ENCODE assay signal across 8 cellular contexts in genomic region chr9:84669008-84669292, GRCh38. TPM values are rescaled to one million over a fixed set of nuclear protein-coding genes. Genes with fewer than 3 reads are reported as not detected.
DNase-seq lines count a peak whose midpoint lies in the region; ATAC-seq and TF ChIP-seq lines count a peak whose summit lies in the region.

No MANE protein-coding gene starts in this region.

- H2AFZ ChIP-seq in SK-N-SH (ENCODE audit: low read depth): peak overlapping the region; percentile 63; the same call in 1 of the 2 replicates

- H3K9me3 Mint-ChIP-seq in activated naive CD8-positive, alpha-beta T cell treated with anti-CD3 and anti-CD28 coated beads, Interleukin-2, amount 10 ng/mL, durations not matched to agents 7 days and 5 days: no peaks in the 10 kb centered on the region

- H3K36me3 ChIP-seq in SK-N-SH (replicated peaks in 1 of 2; ENCODE audit: control insufficient read depth in 1 of 2, insufficient read depth in 2 of 2, low read length in 1 of 2) (no peaks in the 10 kb centered on the region), iPS-18a (ENCODE audit: control insufficient read depth, low read depth, low read length) (no peaks in the 10 kb centered on the region), stomach (no peaks in the 10 kb centered on the region)

- no peaks in the 10 kb centered on the region for H3K9me2 ChIP-seq in SK-N-SH

- H3K4me1 ChIP-seq in SK-N-SH (ENCODE audit: control insufficient read depth in 1 of 2, insufficient read depth in 2 of 2, low read depth in 1 of 2, low read length in 1 of 2): peaks cover 0 to 27% of the 10 kb centered on the region in 2 experiments; a peak in 1 of 4 replicates
- H3K4me1 ChIP-seq in iPS-18a (ENCODE audit: control insufficient read depth, low read depth, low read length): peaks cover 8% of the 10 kb centered on the region
- peaks cover 31 to 38% (median 34%) of the 10 kb centered on the region in 4 donors for H3K4me1 ChIP-seq in stomach

- CTCF ChIA-PET in SK-N-SH (lab: Yijun Ruan, JAX): interaction anchor here (0.7 to 5.0 kb wide), 50 partner anchors 8 to 941 kb away, joined by 3 to 33 read pairs (median 5); no protein-coding TSS in a partner anchor

- no peak for DNase-seq in SK-N-SH
- no peak for DNase-seq in activated naive CD8-positive, alpha-beta T cell treated with anti-CD3 and anti-CD28 coated beads, Interleukin-2, amount 10 ng/mL, durations not matched to agents 7 days and 5 days
- no peak for DNase-seq in stomach
- no peak for DNase-seq in mucosa of gallbladder (ENCODE audit: low spot score)

- H3K27ac ChIP-seq in SK-N-SH (ENCODE audit: low read depth in 2 of 2, low read length in 1 of 2) (no peak overlapping the region), iPS-18a (ENCODE audit: low read length) (no peak overlapping the region), stomach (no peak overlapping the region)

- H3K4me3 Mint-ChIP-seq in activated naive CD8-positive, alpha-beta T cell treated with anti-CD3 and anti-CD28 coated beads, Interleukin-2, amount 10 ng/mL, durations not matched to agents 7 days and 5 days: peak overlapping the region; percentile 32

- no peak for TF ChIP-seq RAD21 in SK-N-SH (IDR thresholded peaks at IDR 0.05; ENCODE audit: low read length)

- H3K27ac Mint-ChIP-seq in activated naive CD8-positive, alpha-beta T cell treated with anti-CD3 and anti-CD28 coated beads, Interleukin-2, amount 10 ng/mL, durations not matched to agents 7 days and 5 days: no peak overlapping the region

- no peaks in the 10 kb centered on the region for H3K36me3 Mint-ChIP-seq in activated naive CD8-positive, alpha-beta T cell treated with anti-CD3 and anti-CD28 coated beads, Interleukin-2, amount 10 ng/mL, durations not matched to agents 7 days and 5 days

- H3K79me2 ChIP-seq in SK-N-SH (ENCODE audit: insufficient read depth): no peaks in the 10 kb centered on the region

- H4K20me1 ChIP-seq in SK-N-SH (ENCODE audit: insufficient read depth): no peaks in the 10 kb centered on the region

- no peak overlapping the region for H3K9ac ChIP-seq in SK-N-SH
- H3K9ac ChIP-seq in iPS-18a (ENCODE audit: low read length): no peak overlapping the region

- intact Hi-C loops in stomach (cut with DNase I; ENCODE audit: low total_unique reads): no loop called here

- H3K4me3 ChIP-seq in SK-N-SH (ENCODE audit: low read depth in 2 of 2, low read length in 1 of 2): peak overlapping the region; percentile 49 to 64
- H3K4me3 ChIP-seq in iPS-18a (ENCODE audit: low read length): peak overlapping the region; percentile 66
- H3K4me3 ChIP-seq in stomach: peak overlapping the region; percentile 38 to 52 (median 46)

- H3K27me3 Mint-ChIP-seq in activated naive CD8-positive, alpha-beta T cell treated with anti-CD3 and anti-CD28 coated beads, Interleukin-2, amount 10 ng/mL, durations not matched to agents 7 days and 5 days: peaks cover 63% of the 10 kb centered on the region

- no peaks in the 10 kb centered on the region for H3F3A ChIP-seq in SK-N-SH (replicated peaks; ENCODE audit: insufficient read depth)

- no peak for ATAC-seq in SK-N-SH treated with all-trans-retinoic acid at 6 μM for 48 hours
- no peak for ATAC-seq in activated naive CD8-positive, alpha-beta T cell treated with anti-CD3 and anti-CD28 coated beads, Interleukin-2, amount 10 ng/mL, durations not matched to agents 7 days and 5 days (ENCODE audit: low read depth)
- ATAC-seq in GM18505 (IDR thresholded peaks at IDR 0.05; ENCODE audit: unreplicated experiment): no peak
- no peak for ATAC-seq in GM21825 (IDR thresholded peaks at IDR 0.05; ENCODE audit: unreplicated experiment)

- no peak for TF ChIP-seq EP300 in SK-N-SH (IDR thresholded peaks at IDR 0.05; ENCODE audit: borderline replicate concordance in 1 of 2, low read depth in 1 of 2, low read length in 1 of 2)
- TF ChIP-seq EP300 in stomach (IDR thresholded peaks at IDR 0.05): no peak

- TF ChIP-seq CTCF in SK-N-SH (IDR thresholded peaks at IDR 0.05): no peak
- no peak for TF ChIP-seq CTCF in stomach (IDR thresholded peaks at IDR 0.05)

- H3K27me3 ChIP-seq in SK-N-SH (ENCODE audit: insufficient read depth) (peaks cover 19% of the 10 kb centered on the region), iPS-18a (ENCODE audit: control insufficient read depth, insufficient read depth, low read length) (peaks cover 73% of the 10 kb centered on the region), stomach (peaks cover 0 to 62% (median 44%) of the 10 kb centered on the region in 3 donors)

- H3K9me3 ChIP-seq in SK-N-SH: no peaks in the 10 kb centered on the region
- H3K9me3 ChIP-seq in iPS-18a (ENCODE audit: control insufficient read depth, low read depth, low read length): no peaks in the 10 kb centered on the region
- H3K9me3 ChIP-seq in stomach: peaks cover 0 to 4% (median under 1%) of the 10 kb centered on the region in 4 donors

- TF ChIP-seq POLR2A in stomach (IDR thresholded peaks at IDR 0.05) (no peak), GM18505 (IDR thresholded peaks at IDR 0.05; ENCODE audit: borderline replicate concordance, extremely low read depth, insufficient read depth, insufficient read length) (no peak)

- WGBS in SK-N-SH (ENCODE audit: low lambda C conversion rate): under 1% methylated on average over 7 of the region's 8 CpGs
- 1 to 3% (median 2%) methylated on average over 8 of the region's 8 CpGs for WGBS in stomach, 5 donors

- POLR2A ChIA-PET in SK-N-SH (lab: Yijun Ruan, JAX): no interaction called here
- POLR2A ChIA-PET in activated naive CD8-positive, alpha-beta T cell treated with anti-CD3 and anti-CD28 coated beads, Interleukin-2, amount 10 ng/mL, durations not matched to agents 7 days and 5 days (lab: Charles Lee): no interaction called here

- H3K4me2 ChIP-seq in SK-N-SH: peak overlapping the region; percentile 92

- H3K4me1 Mint-ChIP-seq in activated naive CD8-positive, alpha-beta T cell treated with anti-CD3 and anti-CD28 coated beads, Interleukin-2, amount 10 ng/mL, durations not matched to agents 7 days and 5 days: peaks cover 3% of the 10 kb centered on the region

TF ChIP-seq in SK-N-SH, 30 proteins besides CTCF, POLR2A, EP300 and RAD21:
- TF ChIP-seq MAX (IDR thresholded peaks at IDR 0.05; ENCODE audit: low read depth) (no peak), ELF1 (IDR thresholded peaks at IDR 0.05) (no peak), ZBTB33 (IDR thresholded peaks at IDR 0.05; ENCODE audit: borderline replicate concordance, low read depth) (no peak), RXRA (IDR thresholded peaks at IDR 0.05; ENCODE audit: borderline replicate concordance, low read depth) (no peak), FOXJ3 (CRISPR knock-in tag; IDR thresholded peaks at IDR 0.05) (no peak), TEAD4 (IDR thresholded peaks at IDR 0.05; ENCODE audit: borderline replicate concordance, insufficient read depth) (no peak)

TF ChIP-seq in SK-N-SH treated with all-trans-retinoic acid at 6 μM for 48 hours, 23 proteins besides CTCF, POLR2A, EP300 and RAD21 (continues in another document):
- TF ChIP-seq SNAI2 (CRISPR knock-in tag; IDR thresholded peaks at IDR 0.05) (no peak), ZFP30 (CRISPR knock-in tag; IDR thresholded peaks at IDR 0.05) (no peak), ISL1 (CRISPR knock-in tag; IDR thresholded peaks at IDR 0.05) (no peak), ZNF70 (CRISPR knock-in tag; IDR thresholded peaks at IDR 0.05) (no peak), ESRRG (CRISPR knock-in tag; IDR thresholded peaks at IDR 0.05) (no peak), RARB (CRISPR knock-in tag; IDR thresholded peaks at IDR 0.05) (no peak), PATZ1 (CRISPR knock-in tag; IDR thresholded peaks at IDR 0.05; ENCODE audit: borderline replicate concordance) (no peak), OSR1 (CRISPR knock-in tag; IDR thresholded peaks at IDR 0.05) (no peak), PPARA (CRISPR knock-in tag; IDR thresholded peaks at IDR 0.05; ENCODE audit: borderline replicate concordance) (no peak)

RNA-seq across cellular contexts. Expression of gene NTRK2, which starts 0.6 kb away (rescaled TPM):
- polyA plus RNA-seq in SK-N-SH (2012; rRNA removed) (0.05 and 0.16 TPM in 2 replicates), stomach (1 to 10 TPM in 1 of 3 donors, under 1 TPM in 2; 0.06 to 3.0 (median 0.15) TPM)
- polyA plus RNA-seq in SK-N-SH (2012; cell fraction: cytosol; rRNA removed): 0.14 and 0.33 TPM in 2 replicates
- 0.09 and 0.12 TPM in 2 replicates for polyA plus RNA-seq in SK-N-SH (2012; cell fraction: nucleus; rRNA removed)
- not detected for total RNA-seq in activated naive CD8-positive, alpha-beta T cell treated with anti-CD3 and anti-CD28 coated beads, Interleukin-2, amount 10 ng/mL, durations not matched to agents 7 days and 5 days
- total RNA-seq in stomach (1 to 10 TPM; 1.4 to 8.8 (median 3.2) TPM), mucosa of gallbladder (33.2 TPM)
